In genomic region chr1:226121587-226122400, GRCh38 we compare ENCODE assay signal across 8 cellular contexts. TPM values are rescaled to one million over a fixed set of nuclear protein-coding genes. Genes with fewer than 3 reads are reported as not detected.
DNase-seq lines count a peak whose midpoint lies in the region; ATAC-seq, FAIRE-seq and TF ChIP-seq lines count a peak whose summit lies in the region.

No MANE protein-coding gene starts in this region.

- H3K36me3 ChIP-seq in gastrocnemius medialis: no peaks in the 10 kb centered on the region

- peak overlapping the region; percentile 64 for H3K27ac Mint-ChIP-seq in activated naive CD8-positive, alpha-beta T cell treated with anti-CD3 and anti-CD28 coated beads, Interleukin-2, amount 10 ng/mL, durations not matched to agents 7 days and 5 days

- ATAC-seq in activated naive CD8-positive, alpha-beta T cell treated with anti-CD3 and anti-CD28 coated beads, Interleukin-2, amount 10 ng/mL, durations not matched to agents 7 days and 5 days (ENCODE audit: low read depth): peak; percentile 79
- peak; percentile 86 to 88 for ATAC-seq in gastrocnemius medialis

- H3K4me1 ChIP-seq in gastrocnemius medialis: no peaks in the 10 kb centered on the region

- peaks cover 9% of the 10 kb centered on the region for H3K27me3 Mint-ChIP-seq in activated naive CD8-positive, alpha-beta T cell treated with anti-CD3 and anti-CD28 coated beads, Interleukin-2, amount 10 ng/mL, durations not matched to agents 7 days and 5 days

- FAIRE-seq in H54 (lab: Jason Lieb, UNC): no peak

- H3K9me3 Mint-ChIP-seq in activated naive CD8-positive, alpha-beta T cell treated with anti-CD3 and anti-CD28 coated beads, Interleukin-2, amount 10 ng/mL, durations not matched to agents 7 days and 5 days: no peaks in the 10 kb centered on the region

- H3K36me3 Mint-ChIP-seq in activated naive CD8-positive, alpha-beta T cell treated with anti-CD3 and anti-CD28 coated beads, Interleukin-2, amount 10 ng/mL, durations not matched to agents 7 days and 5 days: no peaks in the 10 kb centered on the region

- H3K27me3 ChIP-seq in gastrocnemius medialis: no peaks in the 10 kb centered on the region

- no peaks in the 10 kb centered on the region for H3K9me3 ChIP-seq in gastrocnemius medialis

- TF ChIP-seq POLR2A in H54 (IDR thresholded peaks at IDR 0.05; ENCODE audit: low read depth, low read length): peak; percentile 26; the same call in 1 of the 2 replicates
- TF ChIP-seq POLR2A in gastrocnemius medialis (IDR thresholded peaks at IDR 0.05): no peak

- peak overlapping the region; percentile 32 to 66 (median 56) for H3K27ac ChIP-seq in gastrocnemius medialis

- H3K4me3 Mint-ChIP-seq in activated naive CD8-positive, alpha-beta T cell treated with anti-CD3 and anti-CD28 coated beads, Interleukin-2, amount 10 ng/mL, durations not matched to agents 7 days and 5 days: peak overlapping the region; percentile 62

- POLR2A ChIA-PET in activated naive CD8-positive, alpha-beta T cell treated with anti-CD3 and anti-CD28 coated beads, Interleukin-2, amount 10 ng/mL, durations not matched to agents 7 days and 5 days (lab: Charles Lee): interaction anchor here (1.0 to 5.9 kb wide), 7 partner anchors 12 to 122 kb away, joined by 4 to 34 read pairs (median 10); partner anchors contain the start of genes H3-3A and SDE2

- H3K4me3 ChIP-seq in GM08714 (ENCODE audit: low read length) (peak overlapping the region; percentile 67; the same call in 1 of the 2 replicates), gastrocnemius medialis (peak overlapping the region; percentile 58 to 79 (median 69))

- peaks cover 15% of the 10 kb centered on the region for H3K4me1 Mint-ChIP-seq in activated naive CD8-positive, alpha-beta T cell treated with anti-CD3 and anti-CD28 coated beads, Interleukin-2, amount 10 ng/mL, durations not matched to agents 7 days and 5 days

- DNase-seq in H54 (ENCODE audit: insufficient read length, low spot score) (peak; percentile 87), LoVo (ENCODE audit: low spot score) (peak; percentile 75), SKM-1 treated with dmso at 0.1 percent for 144 hours (lab: John Stamatoyannopoulos, UW; ENCODE audit: unreplicated experiment) (peak; percentile 77), hepatic stellate cell (ENCODE audit: low spot score) (peak; percentile 89), gastrocnemius medialis (peak in 1 of 2 donors; percentile 31), OCI-M2 (lab: John Stamatoyannopoulos, UW; ENCODE audit: unreplicated experiment) (no peak)
- DNase-seq in activated naive CD8-positive, alpha-beta T cell treated with anti-CD3 and anti-CD28 coated beads, Interleukin-2, amount 10 ng/mL, durations not matched to agents 7 days and 5 days: peak; percentile 91

- in situ Hi-C loops in gastrocnemius medialis (cut with MboI; ENCODE audit: low sequenced_read_pairs in 4 of 4): loop anchor here in 3 of 4 donors (5.0 to 10.0 kb wide), 3 partner anchors 57 to 76 kb away; partner anchors contain the start of gene H3-3A (in 1 of the 3)

- intact Hi-C loops in gastrocnemius medialis (cut with DNase I; ENCODE audit: low total_unique reads): loop anchor here (1.0 to 5.0 kb wide), 5 partner anchors 11 to 124 kb away; partner anchors contain the start of genes ACBD3 and SDE2

- TF ChIP-seq CTCF in gastrocnemius medialis (IDR thresholded peaks at IDR 0.05 in 4 of 5, conservative IDR thresholded peaks at IDR 0.05 in 1 of 5): peak; percentile 60 to 98 (median 97)

RNA-seq across cellular contexts. Expression of gene H3-3A, which starts 59.3 kb away (rescaled TPM):
- total RNA-seq in activated naive CD8-positive, alpha-beta T cell treated with anti-CD3 and anti-CD28 coated beads, Interleukin-2, amount 10 ng/mL, durations not matched to agents 7 days and 5 days: 100 to 1,000 TPM; 454 to 466 TPM
- 100 to 1,000 TPM; 163 to 289 (median 191) TPM for total RNA-seq in gastrocnemius medialis
